In genomic region chr11:78034623-78035022, GRCh38 we compare ENCODE assay signal across 14 cellular contexts. TPM values are rescaled to one million over a fixed set of nuclear protein-coding genes. Genes with fewer than 3 reads are reported as not detected.
"Had no signal": no experiment of that assay in that cellular context is flagged by ENCODE, and none has a peak within 500 bp of the region (broad histone marks: within the 10 kb centered on the region; RNA-seq: fewer than 3 reads in every experiment).

No MANE protein-coding gene starts in this region.

- H3K27me3 ChIP-seq: breast epithelium, thyroid gland had no signal

- H3K27ac ChIP-seq: breast epithelium, skin epidermis, thyroid gland had no signal

- H3K4me3 Mint-ChIP-seq: activated naive CD4-positive, alpha-beta T cell treated with anti-CD3 and anti-CD28 coated beads, Interleukin-2, amount 50 U/mL, for 24 hours; T-helper 17 cell had no signal

- H3K27ac Mint-ChIP-seq: activated naive CD4-positive, alpha-beta T cell treated with anti-CD3 and anti-CD28 coated beads, Interleukin-2, amount 50 U/mL, for 24 hours; T-helper 17 cell had no signal

- ATAC-seq: T-helper 17 cell had no signal

- H3K36me3 ChIP-seq: breast epithelium, thyroid gland had no signal

- H3K36me3 Mint-ChIP-seq: activated naive CD4-positive, alpha-beta T cell treated with anti-CD3 and anti-CD28 coated beads, Interleukin-2, amount 50 U/mL, for 24 hours had no signal

- H3K4me3 ChIP-seq: breast epithelium, skin epidermis, thyroid gland had no signal

- H3K9me3 Mint-ChIP-seq: activated naive CD4-positive, alpha-beta T cell treated with anti-CD3 and anti-CD28 coated beads, Interleukin-2, amount 50 U/mL, for 24 hours had no signal

- DNase-seq: activated CD4-positive, alpha-beta T cell treated with anti-CD3 and anti-CD28 coated beads, Interleukin-2, amount 50 U/mL, for 1 hour; activated CD4-positive, CD25-positive, alpha-beta regulatory T cell; activated effector memory CD4-positive, alpha-beta T cell treated with Interleukin-2 at 50 U/mL for 16 hours; amygdala; dermis blood vessel endothelial cell; erythroblast; hippocampal formation; stimulated activated CD4-positive, alpha-beta T cell treated with anti-CD3 and anti-CD28 coated beads, Interleukin-4, amount 100 ng/mL, for 4 hours; T-helper 17 cell; thyroid gland had no signal

- H3K27me3 Mint-ChIP-seq: activated naive CD4-positive, alpha-beta T cell treated with anti-CD3 and anti-CD28 coated beads, Interleukin-2, amount 50 U/mL, for 24 hours had no signal

- H3K9me3 ChIP-seq: breast epithelium, thyroid gland had no signal

RNA-seq across cellular contexts. Expression of gene THRSP, which starts 29.0 kb away (rescaled TPM):
- total RNA-seq: activated CD8-positive, alpha-beta memory T cell treated with anti-CD3 and anti-CD28 coated beads for 36 hours; dermis blood vessel endothelial cell; T-helper 17 cell had no signal
